In genomic region chr3:171286580-171287249, GRCh38 we compare ENCODE assay signal across 8 cellular contexts.
A peak's percentile ranks its signal among the peaks of the same experiment; 100 is the strongest.
DNase-seq lines count a peak whose midpoint lies in the region; ATAC-seq and TF ChIP-seq lines count a peak whose summit lies in the region.

No MANE protein-coding gene starts in this region.

- H3K4me3 Mint-ChIP-seq in T-helper 17 cell (peak overlapping the region; percentile 43), natural killer cell (no peak overlapping the region)

- H3K27me3 Mint-ChIP-seq in T-helper 17 cell (no peaks in the 10 kb centered on the region), natural killer cell (ENCODE audit: low read depth in 2 of 2) (no peaks in the 10 kb centered on the region)

- TF ChIP-seq CTCF in natural killer cell (IDR thresholded peaks at IDR 0.05) = no peak

- DNase-seq in T-helper 17 cell (no peak), natural killer cell (no peak), left cardiac atrium (no peak), NCI-H526 (lab: John Stamatoyannopoulos, UW) (no peak), Ammon's horn (ENCODE audit: low spot score) (no peak)

- no peaks in the 10 kb centered on the region for H3K9me3 Mint-ChIP-seq in natural killer cell

- ATAC-seq in GM18907 (IDR thresholded peaks at IDR 0.05; ENCODE audit: unreplicated experiment) = peak; percentile 42
- ATAC-seq in HG02870 (IDR thresholded peaks at IDR 0.05; ENCODE audit: unreplicated experiment) = peak; percentile 45
- peak; percentile 91 for ATAC-seq in T-helper 17 cell
- ATAC-seq in natural killer cell = peak in 2 of 3 donors; percentile 40 to 44
- no peak for ATAC-seq in left cardiac atrium
- no peak for ATAC-seq in HG02970 (IDR thresholded peaks at IDR 0.05; ENCODE audit: low FRiP score, unreplicated experiment)

- no peaks in the 10 kb centered on the region for H3K9me3 ChIP-seq in T-helper 17 cell (ENCODE audit: control insufficient read depth, low read length, poor library complexity, severe bottlenecking)

- H3K36me3 Mint-ChIP-seq in T-helper 17 cell (ENCODE audit: low read depth) (no peaks in the 10 kb centered on the region), natural killer cell (no peaks in the 10 kb centered on the region)

- peaks cover 35% of the 10 kb centered on the region for H3K4me1 Mint-ChIP-seq in T-helper 17 cell
- peaks cover 60 to 72% of the 10 kb centered on the region in 2 donors for H3K4me1 Mint-ChIP-seq in natural killer cell

- intact Hi-C loops in natural killer cell (cut with micrococcal nuclease) = no loop called here
- intact Hi-C loops in left cardiac atrium (cut with DNase I) = loop anchor here in 1 of 2 donors (10.0 kb wide), 1 partner anchor 92 kb away; no protein-coding TSS in a partner anchor

- H3K27ac Mint-ChIP-seq in T-helper 17 cell = peak overlapping the region; percentile 82
- no peak overlapping the region for H3K27ac Mint-ChIP-seq in natural killer cell

Comparison
In these comparisons a context has a peak if more than half of its experiments do, and no peak if none do; other contexts are left out.
1. ATAC-seq: peak in GM18907 (single experiment), HG02870 (single experiment), T-helper 17 cell (single experiment) and natural killer cell (2 of 3); none in left cardiac atrium (0 of 2) and HG02970 (single experiment).